ENCODE assay signal across 11 cellular contexts in the genomic region with DNA sequence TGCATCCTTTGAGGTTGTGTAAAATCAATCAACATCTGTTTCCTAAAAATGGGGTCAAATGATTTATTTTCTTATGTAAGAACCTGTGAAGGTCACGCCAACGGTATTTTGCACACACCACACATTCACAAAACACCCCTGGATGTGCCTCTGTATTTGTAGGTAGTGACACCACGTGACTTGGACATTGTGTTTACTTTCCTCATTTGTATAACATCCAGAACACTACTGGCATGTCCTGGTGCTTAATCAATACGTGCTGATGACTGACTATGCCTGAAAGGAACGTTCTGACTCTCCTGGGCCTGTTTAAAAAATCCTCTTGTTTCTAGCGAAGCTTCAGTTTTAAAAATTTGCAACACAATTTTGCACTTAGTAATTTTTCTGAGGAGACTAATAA. TPM values are rescaled to one million over a fixed set of nuclear protein-coding genes. Genes with fewer than 3 reads are reported as not detected.
"Had no signal": no experiment of that assay in that cellular context is flagged by ENCODE, and none has a peak within 500 bp of the region (broad histone marks: within the 10 kb centered on the region; RNA-seq: fewer than 3 reads in every experiment).

No MANE protein-coding gene starts in this region.

- H3K9me3 ChIP-seq: HAP-1 had no signal

- DNase-seq: GM23248, GOT3, H7, HFFc6, KG1 had no signal

- H3K9ac ChIP-seq: GM23248 had no signal

- H2AFZ ChIP-seq: GM23248 had no signal

- H3K36me3 ChIP-seq: HAP-1 had no signal

- FAIRE-seq: HTR-8/SVneo had no signal

- ATAC-seq: HCT116 had no signal

- H3K4me3 ChIP-seq: GM23248, HAP-1 had no signal

- H3K27ac ChIP-seq: GM23248 had no signal

RNA-seq across cellular contexts. Expression of gene TAFA4, which starts 3.4 kb away (rescaled TPM):
- total RNA-seq: GM23248, H4, HFFc6, HT-29 had no signal
- polyA plus RNA-seq: GM23248, IgD-negative memory B cell had no signal
